Comparison of ENCODE assay signal across 2 cellular contexts in genomic region chr9:114311571-114312512, GRCh38.
TF ChIP-seq lines count a peak whose summit lies in the region.

No MANE protein-coding gene starts in this region.

TF ChIP-seq in A549, 52 proteins besides CTCF, POLR2A, EP300 and RAD21:
- TF ChIP-seq HOXB5 (CRISPR knock-in tag; IDR thresholded peaks at IDR 0.05) (no peak), MAFK (IDR thresholded peaks at IDR 0.05; ENCODE audit: partially characterized antibody) (peak; percentile 63)

TF ChIP-seq in IMR-90, 13 proteins besides CTCF, POLR2A, EP300 and RAD21:
- TF ChIP-seq NFE2L2 (IDR thresholded peaks at IDR 0.05; ENCODE audit: low read depth, low read length) (no peak), CEBPB (IDR thresholded peaks at IDR 0.05; ENCODE audit: low read depth, low read length) (no peak)
TF ChIP-seq in IMR-90: peak in this region for 0.
